ENCODE assay signal across 1 cellular context in genomic region chr1:45035631-45036301, GRCh38.
TF ChIP-seq lines count a peak whose summit lies in the region.

No MANE protein-coding gene starts in this region.

TF ChIP-seq in K562, 482 proteins besides CTCF, POLR2A, EP300 and RAD21 (continued from another document and continues in another):
- TF ChIP-seq ZNF280B (CRISPR knock-in tag; IDR thresholded peaks at IDR 0.05) (no peak), MAX (CRISPR knock-in tag; IDR thresholded peaks at IDR 0.05) (no peak), ZNF24 (IDR thresholded peaks at IDR 0.05) (no peak), ID3 (CRISPR knock-in tag; IDR thresholded peaks at IDR 0.05) (no peak), ID3 (tag; IDR thresholded peaks at IDR 0.05) (no peak), HDAC3 (IDR thresholded peaks at IDR 0.05; ENCODE audit: borderline replicate concordance, partially characterized antibody) (no peak), KDM5B (IDR thresholded peaks at IDR 0.05; ENCODE audit: insufficient replicate concordance, low read depth, low read length) (no peak), STAT5A (IDR thresholded peaks at IDR 0.05; ENCODE audit: borderline replicate concordance, low read length) (peak; percentile 78; the same call in 1 of the 2 replicates), ZNF384 (IDR thresholded peaks at IDR 0.05; ENCODE audit: low read depth, low read length) (0 out of 2 replicates have a peak, but pooled peaks have one; percentile 3), POLR3G (IDR thresholded peaks at IDR 0.05; ENCODE audit: extremely low read depth, insufficient read length, insufficient replicate concordance) (no peak), ZNF174 (CRISPR knock-in tag; IDR thresholded peaks at IDR 0.05) (no peak), MAFK (IDR thresholded peaks at IDR 0.05; ENCODE audit: low read length) (no peak), ZNF41 (CRISPR knock-in tag; conservative IDR thresholded peaks at IDR 0.05) (no peak), ZNF764 (CRISPR knock-in tag; IDR thresholded peaks at IDR 0.05; ENCODE audit: low read depth) (no peak), ELF4 (CRISPR knock-in tag; IDR thresholded peaks at IDR 0.05) (peak; percentile 72; the same call in 1 of the 2 replicates), RNF219 (CRISPR knock-in tag; IDR thresholded peaks at IDR 0.05) (no peak), ZNF639 (CRISPR knock-in tag; conservative IDR thresholded peaks at IDR 0.05 in 1 of 2, IDR thresholded peaks at IDR 0.05 in 1 of 2) (peak in 1 of 2 experiments; percentile 69; a peak in 1 of 4 replicates), PBX2 (CRISPR knock-in tag; IDR thresholded peaks at IDR 0.05; ENCODE audit: low read depth) (no peak), PBX2 (tag; conservative IDR thresholded peaks at IDR 0.05; ENCODE audit: low read depth) (peak; percentile 50; the same call in 1 of the 2 replicates), STAT5B (CRISPR knock-in tag; IDR thresholded peaks at IDR 0.05) (no peak), HSF4 (CRISPR knock-in tag; IDR thresholded peaks at IDR 0.05; ENCODE audit: borderline replicate concordance) (0 out of 2 replicates have a peak, but pooled peaks have one; percentile 8), ATF7 (IDR thresholded peaks at IDR 0.05) (peak; percentile 48; the same call in 1 of the 2 replicates), TCFL5 (CRISPR knock-in tag; conservative IDR thresholded peaks at IDR 0.05) (no peak), FOXP4 (CRISPR knock-in tag; IDR thresholded peaks at IDR 0.05; ENCODE audit: borderline replicate concordance) (no peak), PCBP2 (IDR thresholded peaks at IDR 0.05; ENCODE audit: low read depth, low read length, poor library complexity, severe bottlenecking) (no peak), TFAP4 (CRISPR knock-in tag; IDR thresholded peaks at IDR 0.05; ENCODE audit: borderline replicate concordance) (peak; percentile 17; the same call in 1 of the 2 replicates), FOXM1 (IDR thresholded peaks at IDR 0.05; ENCODE audit: low read depth) (peak; percentile 77), FOXM1 (CRISPR knock-in tag; IDR thresholded peaks at IDR 0.05; ENCODE audit: low read depth) (no peak), NBN (IDR thresholded peaks at IDR 0.05; ENCODE audit: low read depth) (peak; percentile 63; the same call in 1 of the 2 replicates), ZNF551 (CRISPR knock-in tag; IDR thresholded peaks at IDR 0.05) (no peak), ETV6 (IDR thresholded peaks at IDR 0.05; ENCODE audit: borderline replicate concordance in 1 of 2, low read depth in 2 of 2, low read length in 1 of 2) (no peak), ETV6 (CRISPR knock-in tag; IDR thresholded peaks at IDR 0.05; ENCODE audit: borderline replicate concordance) (no peak), HES1 (IDR thresholded peaks at IDR 0.05; ENCODE audit: low read depth) (0 out of 2 replicates have a peak, but pooled peaks have one; percentile 57), PTBP1 (IDR thresholded peaks at IDR 0.05; ENCODE audit: low read depth, low read length) (no peak), ZBED1 (IDR thresholded peaks at IDR 0.05) (no peak), MYC (IDR thresholded peaks at IDR 0.05; ENCODE audit: low read depth, low read length) (peak; percentile 52; the same call in 1 of the 2 replicates), MYC (CRISPR knock-in tag; IDR thresholded peaks at IDR 0.05; ENCODE audit: borderline replicate concordance, low read depth) (no peak), ARNT (IDR thresholded peaks at IDR 0.05) (0 out of 4 replicates have a peak, but pooled peaks of 1 of the 2 experiments have one; percentile 60), ZNF324 (CRISPR knock-in tag; IDR thresholded peaks at IDR 0.05) (no peak), PHTF2 (CRISPR knock-in tag; IDR thresholded peaks at IDR 0.05) (no peak), ZNF316 (IDR thresholded peaks at IDR 0.05) (no peak), MECOM (CRISPR knock-in tag; IDR thresholded peaks at IDR 0.05) (0 out of 2 replicates have a peak, but pooled peaks have one; percentile 49), MAFG (tag; conservative IDR thresholded peaks at IDR 0.05) (peak; percentile 21; the same call in 1 of the 2 replicates), TEAD1 (CRISPR knock-in tag; IDR thresholded peaks at IDR 0.05) (peak in 1 of 2 experiments; percentile 81; a peak in 2 of 4 replicates), GTF2F1 (IDR thresholded peaks at IDR 0.05; ENCODE audit: low read depth, low read length) (no peak), SAP30 (IDR thresholded peaks at IDR 0.05; ENCODE audit: borderline replicate concordance, insufficient read depth, low read depth, low read length, poor library complexity, severe bottlenecking) (no peak), ZNF175 (CRISPR knock-in tag; IDR thresholded peaks at IDR 0.05; ENCODE audit: low read depth) (0 out of 2 replicates have a peak, but pooled peaks have one; percentile 46), RERE (CRISPR knock-in tag; IDR thresholded peaks at IDR 0.05; ENCODE audit: borderline replicate concordance) (no peak), SREBF2 (CRISPR knock-in tag; IDR thresholded peaks at IDR 0.05) (no peak)
